ENCODE assay signal across 18 cellular contexts in the genomic region with DNA sequence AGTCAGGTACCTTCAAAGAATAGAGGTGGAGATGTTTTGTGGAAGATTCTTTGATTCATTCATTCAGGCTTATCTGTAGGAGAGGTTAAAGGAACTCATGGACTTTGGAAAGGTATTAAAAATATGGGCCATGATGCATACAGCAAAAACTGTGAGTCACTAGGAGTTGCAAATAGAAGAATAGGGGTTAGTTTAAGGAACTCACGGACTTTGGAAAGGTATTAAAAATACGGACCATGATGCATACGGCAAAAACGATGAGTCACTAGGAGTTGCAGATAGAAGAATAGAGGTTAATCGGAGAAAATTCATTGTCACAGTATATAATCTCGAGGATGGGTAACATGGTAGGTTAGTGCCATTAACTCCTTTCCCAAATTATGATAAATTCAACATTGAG. TPM values are rescaled to one million over a fixed set of nuclear protein-coding genes. Genes with fewer than 3 reads are reported as not detected.
DNase-seq lines count a peak whose midpoint lies in the region; ATAC-seq and TF ChIP-seq lines count a peak whose summit lies in the region.
"Had no signal": no experiment of that assay in that cellular context is flagged by ENCODE, and none has a peak within 500 bp of the region (broad histone marks: within the 10 kb centered on the region; RNA-seq: fewer than 3 reads in every experiment).

No MANE protein-coding gene starts in this region.

- TF ChIP-seq CTCF in Calu3 (IDR thresholded peaks at IDR 0.05; ENCODE audit: unreplicated experiment): no peak
- TF ChIP-seq CTCF in epithelial cell of esophagus (IDR thresholded peaks at IDR 0.05; ENCODE audit: insufficient read depth, low read depth, low read length, missing control alignments): no peak

- no peak overlapping the region for H3K27ac ChIP-seq in trophoblast cell (ENCODE audit: low read depth, low read length)
- H3K27ac ChIP-seq: BLaER1, PC-9, SJCRH30 had no signal

- H2BK12ac ChIP-seq in trophoblast cell (ENCODE audit: low read length): no peak overlapping the region

- H3K4me1 ChIP-seq in trophoblast cell (ENCODE audit: control insufficient read depth in 1 of 2, insufficient read depth in 2 of 2, low read length in 2 of 2): no peaks in the 10 kb centered on the region
- H3K4me1 ChIP-seq: SJCRH30 had no signal

- no peak overlapping the region for H3K4me2 ChIP-seq in trophoblast cell (ENCODE audit: low read length)
- H3K4me2 ChIP-seq: BLaER1, PC-9 had no signal

- peaks cover 4% of the 10 kb centered on the region for H3K36me3 Mint-ChIP-seq in Calu3 (ENCODE audit: insufficient read depth, unreplicated experiment)
- H3K36me3 Mint-ChIP-seq: CD4-positive, alpha-beta memory T cell had no signal

- H3K79me2 ChIP-seq in trophoblast cell (ENCODE audit: control insufficient read depth, insufficient read depth, low read length, poor library complexity): no peaks in the 10 kb centered on the region

- no peak overlapping the region for H4K91ac ChIP-seq in trophoblast cell (ENCODE audit: low read depth, low read length)

- no peaks in the 10 kb centered on the region for H3K9me3 ChIP-seq in trophoblast cell (ENCODE audit: insufficient read depth, low read depth, low read length)
- H3K9me3 ChIP-seq: BLaER1, SJCRH30 had no signal

- no peak overlapping the region for H2BK5ac ChIP-seq in trophoblast cell (ENCODE audit: low read depth, low read length, poor library complexity)

- no peak for ATAC-seq in GM21619 (IDR thresholded peaks at IDR 0.05; ENCODE audit: unreplicated experiment)

- no TSS peak for BruUV-seq in Calu3 (replicated peaks; lab: Mats Ljungman, UMichigan)

- H3K4ac ChIP-seq in trophoblast cell (ENCODE audit: low read depth, low read length): no peak overlapping the region

- H3K27ac Mint-ChIP-seq in Calu3 (ENCODE audit: unreplicated experiment): peak overlapping the region; percentile 58
- H3K27ac Mint-ChIP-seq: CD4-positive, alpha-beta memory T cell had no signal

- no peak overlapping the region for H3K4me3 Mint-ChIP-seq in Calu3 (ENCODE audit: low read depth, unreplicated experiment)
- H3K4me3 Mint-ChIP-seq: CD4-positive, alpha-beta memory T cell; H9 had no signal

- H3K4me3 ChIP-seq in epithelial cell of esophagus (ENCODE audit: low read length) (no peak overlapping the region), trophoblast cell (ENCODE audit: low read depth, low read length) (no peak overlapping the region)
- H3K4me3 ChIP-seq: BLaER1, PC-9, SJCRH30 had no signal

- H3K27me3 Mint-ChIP-seq in Calu3 (ENCODE audit: unreplicated experiment): no peaks in the 10 kb centered on the region

- H3K36me3 ChIP-seq in trophoblast cell (ENCODE audit: control insufficient read depth in 1 of 2, insufficient read depth in 2 of 2, low read length in 2 of 2): no peaks in the 10 kb centered on the region
- H3K36me3 ChIP-seq: BLaER1, SJCRH30 had no signal

- H4K8ac ChIP-seq in trophoblast cell (ENCODE audit: low read depth, low read length): no peak overlapping the region

- H2BK120ac ChIP-seq in trophoblast cell (ENCODE audit: insufficient read depth, low read length, poor library complexity): no peak overlapping the region

- H2AK5ac ChIP-seq in trophoblast cell (ENCODE audit: low read length): no peak overlapping the region

- H3K23ac ChIP-seq in trophoblast cell (ENCODE audit: low read length): no peak overlapping the region

- intact Hi-C loops in Calu3 (cut with micrococcal nuclease; ENCODE audit: unreplicated experiment): no loop called here

- DNase-seq in Calu3 (no peak), NCI-H226 (peak; percentile 15), epithelial cell of esophagus (ENCODE audit: low read depth) (peak; percentile 62), trophoblast cell (peak; percentile 55 to 90), HUDEP-2 (lab: John Stamatoyannopoulos, UW; ENCODE audit: unreplicated experiment in 76 of 76) (no peak), hypothalamus (lab: John Stamatoyannopoulos, UW) (no peak)
- DNase-seq: CD4-positive, alpha-beta memory T cell; DMS79; H9; KG1; NCI-H1417 treated with DMSO at 0.1 percent for 48 hours; NCI-H187 treated with DMSO at 0.1 percent for 48 hours; NCI-H526; SJCRH30 had no signal

- CTCF ChIA-PET in Calu3 (lab: Charles Lee): no interaction called here

- WGBS in trophoblast cell (ENCODE audit: extremely low coverage, insufficient coverage, insufficient read length): no CpG with 5 or more reads among the region's 6 CpGs

- no peak overlapping the region for H4K12ac ChIP-seq in trophoblast cell (ENCODE audit: low read depth, low read length)

- H3K4me1 Mint-ChIP-seq in Calu3 (ENCODE audit: low read depth, unreplicated experiment): peaks cover 30% of the 10 kb centered on the region

- no peaks in the 10 kb centered on the region for H3K27me3 ChIP-seq in trophoblast cell (ENCODE audit: insufficient read depth, low read length)
- H3K27me3 ChIP-seq: BLaER1, SJCRH30 had no signal

- H3K14ac ChIP-seq in trophoblast cell (ENCODE audit: low read length): no peak overlapping the region

- H3K79me1 ChIP-seq in trophoblast cell (ENCODE audit: low read length): no peaks in the 10 kb centered on the region

- H3K9me3 Mint-ChIP-seq in Calu3 (ENCODE audit: low read depth, unreplicated experiment): peaks cover 2% of the 10 kb centered on the region
- H3K9me3 Mint-ChIP-seq: CD4-positive, alpha-beta memory T cell; H9 had no signal

- H3K18ac ChIP-seq in trophoblast cell (ENCODE audit: low read length): no peak overlapping the region

- H2AFZ ChIP-seq in trophoblast cell (ENCODE audit: insufficient read depth, low read length, poor library complexity): no peak overlapping the region
- H2AFZ ChIP-seq: PC-9 had no signal

- H3K9ac ChIP-seq in trophoblast cell (ENCODE audit: low read length): no peak overlapping the region
- H3K9ac ChIP-seq: BLaER1 had no signal

RNA-seq across cellular contexts. Expression of a gene that starts 41.2 kb away (rescaled TPM):
- 5.7 and 5.9 TPM in 2 replicates for total RNA-seq in Calu3 (2022)
- 1.3 and 1.6 TPM in 2 replicates for polyA plus RNA-seq in trophoblast cell (2013)
- total RNA-seq: A673; CD4-positive, alpha-beta memory T cell had no signal
- polyA plus RNA-seq: CD4-positive, alpha-beta memory T cell had no signal

Comparison
In these comparisons a context has a peak if more than half of its experiments do, and no peak if none do; other contexts are left out.
1. DNase-seq: peak in NCI-H226 (single experiment), epithelial cell of esophagus (single experiment) and trophoblast cell (2 of 2); none in Calu3 (single experiment), HUDEP-2 (0 of 76) and hypothalamus (0 of 51).